ENCODE assay signal across 1 cellular context in genomic region chr6:97049254-97050004, GRCh38.
TF ChIP-seq lines count a peak whose summit lies in the region.

No MANE protein-coding gene starts in this region.

TF ChIP-seq in GM23338, 12 proteins besides CTCF, POLR2A, EP300 and RAD21 (continued from another document):
- TF ChIP-seq REST (IDR thresholded peaks at IDR 0.05; ENCODE audit: unreplicated experiment), result no peak
- TF ChIP-seq ETS1 (IDR thresholded peaks at IDR 0.05), result no peak
- no peak for TF ChIP-seq ZNF331 (CRISPR knock-in tag; IDR thresholded peaks at IDR 0.05; ENCODE audit: low read depth)
- TF ChIP-seq EZH2 (IDR thresholded peaks at IDR 0.05; ENCODE audit: low read depth, unreplicated experiment), result no peak
- TF ChIP-seq POLR2AphosphoS5 (IDR thresholded peaks at IDR 0.05; ENCODE audit: low read depth), result no peak
- TF ChIP-seq STAT1 (IDR thresholded peaks at IDR 0.05; ENCODE audit: unreplicated experiment), result no peak
